Comparison of ENCODE assay signal across 18 cellular contexts in the genomic region with DNA sequence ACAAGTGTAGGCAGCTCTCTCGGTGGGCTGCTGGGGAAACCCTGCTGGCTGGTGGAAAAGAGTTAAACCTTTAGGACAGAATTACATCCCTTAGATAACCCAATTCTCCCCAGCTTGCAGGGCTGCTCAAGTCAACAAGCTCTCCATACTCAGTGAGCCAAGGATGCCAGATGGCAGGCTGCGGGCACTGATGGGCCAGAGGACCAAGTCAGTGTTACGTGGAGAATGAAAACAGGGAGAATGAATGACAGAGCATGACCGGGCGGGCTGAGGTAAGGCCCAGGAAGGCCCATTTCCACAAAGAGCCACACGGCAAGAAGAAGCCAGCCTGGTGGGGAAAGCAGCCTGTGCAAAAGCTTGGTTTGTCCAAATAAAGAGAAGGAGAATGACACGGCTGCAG. TPM values are rescaled to one million over a fixed set of nuclear protein-coding genes. Genes with fewer than 3 reads are reported as not detected.
DNase-seq lines count a peak whose midpoint lies in the region; ATAC-seq and TF ChIP-seq lines count a peak whose summit lies in the region.
"Had no signal": no experiment of that assay in that cellular context is flagged by ENCODE, and none has a peak within 500 bp of the region (broad histone marks: within the 10 kb centered on the region; RNA-seq: fewer than 3 reads in every experiment).

No MANE protein-coding gene starts in this region.

- POLR2A ChIA-PET in PC-9 (lab: Charles Lee; ENCODE audit: unreplicated experiment), result no interaction called here

- H3K4me2 ChIP-seq in PC-9, result peak overlapping the region; percentile 59; the same call in 1 of the 2 replicates

- CTCF ChIA-PET in PC-9 (lab: Charles Lee), result no interaction called here

- 38% methylated on average over 6 of the region's 7 CpGs for WGBS in right lobe of liver (ENCODE audit: insufficient coverage, low coverage, low lambda C conversion rate, missing lambda C conversion rate)

- no peaks in the 10 kb centered on the region for H4K20me1 ChIP-seq in PC-9 (ENCODE audit: insufficient read depth)

- H3K9me3 ChIP-seq in PC-9 (ENCODE audit: insufficient read depth, low read depth), result no peaks in the 10 kb centered on the region
- no peaks in the 10 kb centered on the region for H3K9me3 ChIP-seq in gastrocnemius medialis
- no peaks in the 10 kb centered on the region for H3K9me3 ChIP-seq in right lobe of liver

- H3F3A ChIP-seq in PC-9 (ENCODE audit: insufficient read depth, low read depth), result peaks cover 58% of the 10 kb centered on the region

- H3K79me2 ChIP-seq in PC-9 (ENCODE audit: low read depth), result no peaks in the 10 kb centered on the region

- H3K27me3 ChIP-seq in PC-9 (ENCODE audit: insufficient read depth, low read depth), result no peaks in the 10 kb centered on the region
- H3K27me3 ChIP-seq in gastrocnemius medialis, result no peaks in the 10 kb centered on the region
- no peaks in the 10 kb centered on the region for H3K27me3 ChIP-seq in right lobe of liver

- peaks cover 88% of the 10 kb centered on the region for H3K4me1 ChIP-seq in PC-9 (replicated peaks; ENCODE audit: insufficient read depth)
- H3K4me1 ChIP-seq in gastrocnemius medialis, result peaks cover 83 to 94% of the 10 kb centered on the region in 2 donors
- H3K4me1 ChIP-seq in right lobe of liver, result no peaks in the 10 kb centered on the region

- peaks cover 91% of the 10 kb centered on the region for H3K4me1 Mint-ChIP-seq in dendritic cell treated with granulocyte-macrophage colony-stimulating factor and Interleukin-4, amounts not matched to agents 40 ng/mL and 50 ng/mL, for 4 days (ENCODE audit: low read depth)

- no peaks in the 10 kb centered on the region for H3K9me2 ChIP-seq in PC-9 (ENCODE audit: insufficient read depth)

- H2AFZ ChIP-seq in PC-9, result no peak overlapping the region

- H3K36me3 ChIP-seq in PC-9 (ENCODE audit: low read depth) (no peaks in the 10 kb centered on the region), gastrocnemius medialis (no peaks in the 10 kb centered on the region), right lobe of liver (no peaks in the 10 kb centered on the region)
- H3K36me3 ChIP-seq: WERI-Rb-1 had no signal

- no peaks in the 10 kb centered on the region for H3K36me3 Mint-ChIP-seq in dendritic cell treated with granulocyte-macrophage colony-stimulating factor and Interleukin-4, amounts not matched to agents 40 ng/mL and 50 ng/mL, for 4 days (ENCODE audit: low read depth)
- H3K36me3 Mint-ChIP-seq: naive B cell had no signal

- peak overlapping the region; percentile 88 for H3K27ac Mint-ChIP-seq in dendritic cell treated with granulocyte-macrophage colony-stimulating factor and Interleukin-4, amounts not matched to agents 40 ng/mL and 50 ng/mL, for 4 days
- H3K27ac Mint-ChIP-seq: activated CD8-positive, alpha-beta T cell treated with anti-CD3 and anti-CD28 coated beads for 36 hours; activated naive CD8-positive, alpha-beta T cell treated with anti-CD3 and anti-CD28 coated beads, Interleukin-2, amount 50 U/mL, for 24 hours had no signal

- TF ChIP-seq POLR2A in gastrocnemius medialis (IDR thresholded peaks at IDR 0.05), result no peak
- no peak for TF ChIP-seq POLR2A in right lobe of liver (IDR thresholded peaks at IDR 0.05)

- H3K4me3 ChIP-seq in PC-9 (no peak overlapping the region), gastrocnemius medialis (no peak overlapping the region), right lobe of liver (no peak overlapping the region)

- DNase-seq in DMS79 treated with DMSO at 0.1 percent for 48 hours (lab: John Stamatoyannopoulos, UW) (peak; percentile 27), PC-9 (no peak), gastrocnemius medialis (peak in 1 of 2 donors; percentile 32), NCI-H1417 (lab: John Stamatoyannopoulos, UW) (no peak), KBM-7 (no peak), right lobe of liver (no peak)
- DNase-seq: activated CD8-positive, alpha-beta T cell treated with anti-CD3 and anti-CD28 coated beads for 36 hours; activated naive CD8-positive, alpha-beta T cell treated with anti-CD3 and anti-CD28 coated beads, Interleukin-2, amount 50 U/mL, for 24 hours; central memory CD4-positive, alpha-beta T cell; left ventricle myocardium superior; naive B cell; NCI-H187 treated with DMSO at 0.1 percent for 48 hours; NCI-H524 treated with DMSO at 0.1 percent for 48 hours; stimulated activated CD4-positive, alpha-beta T cell treated with anti-CD3 and anti-CD28 coated beads, Interleukin-2, amount 100 ng/mL, for 48 hours; WERI-Rb-1 had no signal

- intact Hi-C loops in PC-9 (cut with micrococcal nuclease; ENCODE audit: unreplicated experiment), result loop anchor here (10.0 kb wide), 1 partner anchor 210 kb away; a partner anchor contains a TSS
- intact Hi-C loops in dendritic cell treated with granulocyte-macrophage colony-stimulating factor and Interleukin-4, amounts not matched to agents 40 ng/mL and 50 ng/mL, for 4 days (cut with micrococcal nuclease), result loop anchor here (5.0 kb wide), 2 partner anchors 58 to 98 kb away; a partner anchor contains a TSS
- intact Hi-C loops in gastrocnemius medialis (cut with DNase I; ENCODE audit: low total_unique reads), result loop anchor here (2.0 to 5.0 kb wide), 2 partner anchors 94 to 1897 kb away; no protein-coding TSS in a partner anchor
- intact Hi-C loops in right lobe of liver (cut with DNase I), result no loop called here

- ATAC-seq in gastrocnemius medialis, result no peak
- ATAC-seq in GM21825 (IDR thresholded peaks at IDR 0.05; ENCODE audit: unreplicated experiment), result no peak
- no peak for ATAC-seq in right lobe of liver
- ATAC-seq: activated CD8-positive, alpha-beta T cell treated with anti-CD3 and anti-CD28 coated beads for 36 hours; activated naive CD8-positive, alpha-beta T cell treated with anti-CD3 and anti-CD28 coated beads, Interleukin-2, amount 50 U/mL, for 24 hours; left ventricle myocardium superior; Panc1 had no signal

- H3K27ac ChIP-seq in PC-9, result peak overlapping the region; percentile 93; the same call in 1 of the 2 replicates
- peak overlapping the region; percentile 94 to 99 (median 94) for H3K27ac ChIP-seq in gastrocnemius medialis
- no peak overlapping the region for H3K27ac ChIP-seq in right lobe of liver
- H3K27ac ChIP-seq: WERI-Rb-1 had no signal

- TF ChIP-seq CTCF in PC-9 (conservative IDR thresholded peaks at IDR 0.05) (no peak), gastrocnemius medialis (IDR thresholded peaks at IDR 0.05 in 4 of 5, conservative IDR thresholded peaks at IDR 0.05 in 1 of 5) (no peak), right lobe of liver (IDR thresholded peaks at IDR 0.05) (no peak)

- no peaks in the 10 kb centered on the region for H3K27me3 Mint-ChIP-seq in dendritic cell treated with granulocyte-macrophage colony-stimulating factor and Interleukin-4, amounts not matched to agents 40 ng/mL and 50 ng/mL, for 4 days
- H3K27me3 Mint-ChIP-seq: activated CD8-positive, alpha-beta T cell treated with anti-CD3 and anti-CD28 coated beads for 36 hours had no signal

- H3K9me3 Mint-ChIP-seq in dendritic cell treated with granulocyte-macrophage colony-stimulating factor and Interleukin-4, amounts not matched to agents 40 ng/mL and 50 ng/mL, for 4 days, result no peaks in the 10 kb centered on the region
- H3K9me3 Mint-ChIP-seq: activated CD8-positive, alpha-beta T cell treated with anti-CD3 and anti-CD28 coated beads for 36 hours; activated naive CD8-positive, alpha-beta T cell treated with anti-CD3 and anti-CD28 coated beads, Interleukin-2, amount 50 U/mL, for 24 hours; naive B cell had no signal

- no peak overlapping the region for H3K4me3 Mint-ChIP-seq in dendritic cell treated with granulocyte-macrophage colony-stimulating factor and Interleukin-4, amounts not matched to agents 40 ng/mL and 50 ng/mL, for 4 days
- H3K4me3 Mint-ChIP-seq: activated CD8-positive, alpha-beta T cell treated with anti-CD3 and anti-CD28 coated beads for 36 hours; activated naive CD8-positive, alpha-beta T cell treated with anti-CD3 and anti-CD28 coated beads, Interleukin-2, amount 50 U/mL, for 24 hours; naive B cell had no signal

- no TSS peak for BruUV-seq in PC-9 (replicated peaks; lab: Mats Ljungman, UMichigan)

- in situ Hi-C loops in gastrocnemius medialis (cut with MboI; ENCODE audit: low sequenced_read_pairs in 4 of 4) (no loop called here), KBM-7 (cut with MboI; ENCODE audit: low pct_unique_long_range_greater_than_20kb, low sequenced_read_pairs) (no loop called here)

RNA-seq across cellular contexts. Expression of a gene that starts 58.7 kb away (rescaled TPM):
- total RNA-seq in PC-9 (2021) (0.07 TPM in 1 of 2 replicates, not detected in the other), gastrocnemius medialis (10 to 100 TPM; 17.3 to 22.2 (median 21.1) TPM), right lobe of liver (10 to 100 TPM in 2 of 6 experiments, 1 to 10 TPM in 4; 3.9 to 21.5 (median 9.2) TPM)

Comparison
In these comparisons a context has a peak if more than half of its experiments do, and no peak if none do; other contexts are left out.
1. H3K27ac ChIP-seq: peak in PC-9 (single experiment) and gastrocnemius medialis (4 of 4); none in right lobe of liver (0 of 3).
2. intact Hi-C loops: an anchor here in PC-9 (10.0 kb wide), dendritic cell treated with granulocyte-macrophage colony-stimulating factor and Interleukin-4, amounts not matched to agents 40 ng/mL and 50 ng/mL, for 4 days (5.0 kb wide) and gastrocnemius medialis (2.0 to 5.0 kb wide); none called in right lobe of liver.